Comparison of ENCODE assay signal across 1 cellular context in the genomic region with DNA sequence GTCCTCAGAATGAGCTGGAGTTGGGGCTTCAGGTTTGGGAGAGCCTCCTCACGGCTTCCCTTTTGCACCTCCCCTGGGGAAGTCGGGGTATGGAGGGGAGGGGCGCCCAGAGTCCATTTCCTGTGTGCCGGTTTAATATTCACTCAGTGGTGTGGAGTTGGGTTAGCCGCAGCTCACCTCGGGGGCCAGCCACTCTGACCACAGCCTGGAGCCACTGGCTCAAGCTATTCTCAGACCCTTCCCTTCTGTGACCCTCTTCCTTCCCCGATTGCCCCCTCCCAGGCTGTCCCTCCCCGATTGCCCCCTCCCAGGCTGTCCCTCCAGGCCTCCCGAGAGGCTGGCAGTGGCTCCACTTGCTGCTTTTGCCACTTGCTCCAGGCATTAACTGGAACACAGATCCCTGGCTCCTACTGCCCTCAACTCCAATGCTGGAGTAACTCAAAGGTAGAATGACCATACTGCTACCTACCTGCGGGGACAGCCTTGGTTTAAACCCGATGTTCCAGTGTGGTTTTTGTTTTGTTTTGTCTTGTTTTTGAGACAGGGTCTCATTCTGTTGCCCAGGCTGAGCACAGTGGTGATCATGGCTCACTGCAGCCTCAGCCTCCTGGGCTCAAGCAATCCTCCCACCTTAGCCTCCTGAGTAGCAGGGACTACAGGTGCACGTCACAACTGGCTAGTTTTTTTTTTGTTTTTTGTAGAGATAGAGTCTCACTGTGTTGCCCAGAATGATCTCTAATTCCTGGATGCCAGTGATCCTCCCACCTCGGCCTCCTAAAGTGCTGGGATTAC.
TF ChIP-seq lines count a peak whose summit lies in the region.

No MANE protein-coding gene starts in this region.

TF ChIP-seq in HCT116, 20 proteins besides CTCF, POLR2A, EP300 and RAD21 (continued from another document):
- TF ChIP-seq ZNF274 (IDR thresholded peaks at IDR 0.05; ENCODE audit: low read depth, low read length): no peak
- TF ChIP-seq JUND (IDR thresholded peaks at IDR 0.05): no peak
- no peak for TF ChIP-seq EZH2 (IDR thresholded peaks at IDR 0.05)
- TF ChIP-seq ZFX (IDR thresholded peaks at IDR 0.05): no peak
- no peak for TF ChIP-seq EGR1 (IDR thresholded peaks at IDR 0.05; ENCODE audit: low read depth)
- TF ChIP-seq CBX3 (IDR thresholded peaks at IDR 0.05; ENCODE audit: low read depth): no peak
- TF ChIP-seq EZH2phosphoT487 (IDR thresholded peaks at IDR 0.05; ENCODE audit: borderline replicate concordance): no peak
- no peak for TF ChIP-seq CEBPB (IDR thresholded peaks at IDR 0.05; ENCODE audit: low read depth)
- no peak for TF ChIP-seq POLR2AphosphoS5 (IDR thresholded peaks at IDR 0.05; ENCODE audit: low read depth, low read length)
